In the genomic region with DNA sequence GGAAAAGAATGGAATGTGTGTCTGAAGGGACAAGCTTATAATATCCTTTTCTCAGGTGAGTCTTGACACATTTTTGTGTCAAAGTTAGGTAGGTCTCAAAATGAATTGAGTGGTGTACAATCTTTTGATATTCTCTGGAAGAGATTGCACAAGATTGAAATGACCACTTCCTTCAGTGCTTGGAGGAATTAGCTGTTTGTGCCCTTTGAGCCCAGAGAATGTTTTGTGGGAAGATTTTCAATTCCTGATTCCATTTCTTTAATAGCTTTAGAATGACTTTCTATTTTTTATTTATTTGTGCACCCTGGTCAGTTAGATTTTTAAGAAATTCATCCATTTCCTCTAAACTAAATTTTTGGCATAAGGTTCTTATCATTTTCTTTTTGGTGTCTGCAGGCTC, we compare ENCODE assay signal across 21 cellular contexts. TPM values are rescaled to one million over a fixed set of nuclear protein-coding genes. Genes with fewer than 3 reads are reported as not detected.
DNase-seq lines count a peak whose midpoint lies in the region; ATAC-seq and TF ChIP-seq lines count a peak whose summit lies in the region.
"Had no signal": no experiment of that assay in that cellular context is flagged by ENCODE, and none has a peak within 500 bp of the region (broad histone marks: within the 10 kb centered on the region; RNA-seq: fewer than 3 reads in every experiment).

No MANE protein-coding gene starts in this region.

- TF ChIP-seq POLR2A in ovary (IDR thresholded peaks at IDR 0.05): no peak

- H2AFZ ChIP-seq in fibroblast of lung (ENCODE audit: low read length): no peak overlapping the region

- H3K4me1 Mint-ChIP-seq in HFFc6 (ENCODE audit: low read depth) (no peaks in the 10 kb centered on the region), nephron progenitor cell (no peaks in the 10 kb centered on the region)
- H3K4me1 Mint-ChIP-seq: CD4-positive, CD25-positive, alpha-beta regulatory T cell had no signal

- H3K4me2 ChIP-seq in fibroblast of lung (ENCODE audit: extremely low read depth, insufficient read depth, low read length): no peak overlapping the region

- no peaks in the 10 kb centered on the region for H3K9me3 Mint-ChIP-seq in HFFc6
- peaks cover 7% of the 10 kb centered on the region for H3K9me3 Mint-ChIP-seq in nephron progenitor cell

- DNase-seq in AG09319 (ENCODE audit: extremely low read depth, low read depth) (peak; percentile 29), HFFc6 (peak; percentile 28), fibroblast of lung (ENCODE audit: low read depth in 2 of 2) (peak; percentile 12 to 21), nephron progenitor cell (no peak), NCI-H774 (lab: John Stamatoyannopoulos, UW) (no peak), ovary (no peak), GM10266 (ENCODE audit: extremely low spot score) (no peak)
- DNase-seq: CD4-positive, CD25-positive, alpha-beta regulatory T cell; DMS79; GDM1; H7; Kasumi-1; NCI-H1417 treated with DMSO at 0.1 percent for 48 hours; NCI-H2081; NCI-H524; NK-92 treated with Interleukin-12 subunit alpha and Interleukin-12 subunit beta, amount 100 ng/mL, for 24 hours; OCI-M1; RPMI8226; SW 1271 had no signal

- TF ChIP-seq CTCF in AG09319 (IDR thresholded peaks at IDR 0.05; ENCODE audit: low read depth, low read length): no peak
- no peak for TF ChIP-seq CTCF in HFFc6 (IDR thresholded peaks at IDR 0.05)
- no peak for TF ChIP-seq CTCF in fibroblast of lung (conservative IDR thresholded peaks at IDR 0.05 in 1 of 2, IDR thresholded peaks at IDR 0.05 in 1 of 2; ENCODE audit: low read depth in 1 of 2, low read length in 2 of 2)
- TF ChIP-seq CTCF in nephron progenitor cell (IDR thresholded peaks at IDR 0.05): no peak
- TF ChIP-seq CTCF in ovary (IDR thresholded peaks at IDR 0.05): no peak
- no peak for TF ChIP-seq CTCF in GM10266 (IDR thresholded peaks at IDR 0.05; ENCODE audit: control insufficient read depth, insufficient read depth, low read depth, missing control alignments)

- no peaks in the 10 kb centered on the region for H4K20me1 ChIP-seq in fibroblast of lung (ENCODE audit: control insufficient read depth, extremely low read depth, insufficient read depth, low read length)

- no peak for TF ChIP-seq EP300 in ovary (IDR thresholded peaks at IDR 0.05)

- H3K4me3 ChIP-seq in fibroblast of lung (replicated peaks in 1 of 4; ENCODE audit: control extremely low read depth in 1 of 4, insufficient read depth in 1 of 4, low read depth in 3 of 4, low read length in 4 of 4) (no peak overlapping the region), ovary (no peak overlapping the region)
- H3K4me3 ChIP-seq: SJSA1 had no signal

- no peaks in the 10 kb centered on the region for H3K9me3 ChIP-seq in fibroblast of lung (ENCODE audit: control insufficient read depth, insufficient read depth, low read depth, low read length)
- H3K9me3 ChIP-seq in ovary: no peaks in the 10 kb centered on the region
- H3K9me3 ChIP-seq: SJSA1 had no signal

- no peak for ATAC-seq in GM21825 (IDR thresholded peaks at IDR 0.05; ENCODE audit: unreplicated experiment)

- intact Hi-C loops in ovary (cut with DNase I): no loop called here

- H3K36me3 Mint-ChIP-seq in HFFc6 (ENCODE audit: low read depth): no peaks in the 10 kb centered on the region
- H3K36me3 Mint-ChIP-seq in nephron progenitor cell (ENCODE audit: low read depth): no peaks in the 10 kb centered on the region
- H3K36me3 Mint-ChIP-seq: CD4-positive, CD25-positive, alpha-beta regulatory T cell had no signal

- H3K27ac Mint-ChIP-seq in HFFc6: no peak overlapping the region
- H3K27ac Mint-ChIP-seq in nephron progenitor cell: peak overlapping the region; percentile 55
- H3K27ac Mint-ChIP-seq: CD4-positive, CD25-positive, alpha-beta regulatory T cell had no signal

- H3K27ac ChIP-seq in fibroblast of lung (ENCODE audit: insufficient read depth, low read length) (peak overlapping the region; percentile 50), ovary (no peak overlapping the region)
- H3K27ac ChIP-seq: SJSA1 had no signal

- H3K36me3 ChIP-seq in fibroblast of lung (ENCODE audit: control insufficient read depth, insufficient read depth, low read length): no peaks in the 10 kb centered on the region
- no peaks in the 10 kb centered on the region for H3K36me3 ChIP-seq in ovary
- H3K36me3 ChIP-seq: SJSA1 had no signal

- peaks cover 2% of the 10 kb centered on the region for H3K4me1 ChIP-seq in fibroblast of lung (ENCODE audit: control insufficient read depth, extremely low read depth, insufficient read depth, low read length)
- H3K4me1 ChIP-seq in ovary (ENCODE audit: insufficient read depth): no peaks in the 10 kb centered on the region

- no peak overlapping the region for H3K9ac ChIP-seq in fibroblast of lung (ENCODE audit: insufficient read depth, low read length)

- H3K4me3 Mint-ChIP-seq in HFFc6 (no peak overlapping the region), nephron progenitor cell (no peak overlapping the region)
- H3K4me3 Mint-ChIP-seq: CD4-positive, CD25-positive, alpha-beta regulatory T cell had no signal

- H3K27me3 Mint-ChIP-seq in HFFc6 (ENCODE audit: insufficient read depth): no peaks in the 10 kb centered on the region; the same call in none of the 2 replicates
- H3K27me3 Mint-ChIP-seq in nephron progenitor cell (ENCODE audit: low read depth, poor library complexity): no peaks in the 10 kb centered on the region

- H3K27me3 ChIP-seq in fibroblast of lung (ENCODE audit: control insufficient read depth, insufficient read depth, low read length): no peaks in the 10 kb centered on the region
- no peaks in the 10 kb centered on the region for H3K27me3 ChIP-seq in ovary

- no peaks in the 10 kb centered on the region for H3K79me2 ChIP-seq in fibroblast of lung (ENCODE audit: control insufficient read depth, insufficient read depth, low read length)

RNA-seq across cellular contexts. Expression of a gene that starts 1.6 kb away (rescaled TPM):
- not detected for total RNA-seq in HFFc6 (2021; fragmentation: NEBNext Ultra II Directional; extraction: Animal tissue kit (Norgen Biotek cat#: 25700))
- total RNA-seq in fibroblast of lung: under 0.01 TPM in 1 of 2 replicates, not detected in the other
- polyA plus RNA-seq in fibroblast of lung: 1.7 TPM in 1 of 2 replicates, not detected in the other
- 1.1 TPM in 1 of 2 replicates, not detected in the other for polyA plus RNA-seq in fibroblast of lung (2012)
- not detected in 2 replicates for polyA minus RNA-seq in fibroblast of lung (ENCODE audit: low replicate concordance)
- total RNA-seq in ovary: 1 to 10 TPM in 1 of 7 donors, under 1 TPM in 2, not detected in 4; 0.47 to 1.1 (median 0.57) TPM
- polyA plus RNA-seq in ovary: 1 to 10 TPM in 1 of 2 donors, under 1 TPM in 1; 0.59 to 5.1 TPM
- total RNA-seq: CD4-positive, CD25-positive, alpha-beta regulatory T cell; H7; SJSA1 had no signal
- polyA plus RNA-seq: CD4-positive, CD25-positive, alpha-beta regulatory T cell had no signal

RNA-seq across cellular contexts. Expression of a gene that starts 8.4 kb away (rescaled TPM):
- under 1 TPM in 1 of 6 experiments, not detected in 5; 0.55 TPM for total RNA-seq in HFFc6 (2021; fragmentation: NEBNext Ultra II Directional; extraction: Animal tissue kit (Norgen Biotek cat#: 25700))
- not detected in 2 replicates for total RNA-seq in fibroblast of lung
- not detected in 2 replicates for polyA plus RNA-seq in fibroblast of lung
- not detected in 2 replicates for polyA plus RNA-seq in fibroblast of lung (2012)
- not detected in 2 replicates for polyA minus RNA-seq in fibroblast of lung (ENCODE audit: low replicate concordance)
- not detected for total RNA-seq in ovary
- polyA plus RNA-seq in ovary: not detected
- total RNA-seq: CD4-positive, CD25-positive, alpha-beta regulatory T cell; H7; SJSA1 had no signal
- polyA plus RNA-seq: CD4-positive, CD25-positive, alpha-beta regulatory T cell had no signal

RNA-seq across cellular contexts. Expression of a gene that starts 35.4 kb away (rescaled TPM):
- total RNA-seq in HFFc6 (2021; fragmentation: NEBNext Ultra II Directional; extraction: Animal tissue kit (Norgen Biotek cat#: 25700)): not detected
- 0.26 and 0.50 TPM in 2 replicates for total RNA-seq in fibroblast of lung
- 0.27 TPM in 1 of 2 replicates, not detected in the other for polyA plus RNA-seq in fibroblast of lung
- polyA plus RNA-seq in fibroblast of lung (2012): 0.17 TPM in 1 of 2 replicates, not detected in the other
- not detected in 2 replicates for polyA minus RNA-seq in fibroblast of lung (ENCODE audit: low replicate concordance)
- 1 to 10 TPM in 2 of 7 donors, under 1 TPM in 3, not detected in 2; 0.15 to 1.6 (median 0.48) TPM for total RNA-seq in ovary
- polyA plus RNA-seq in ovary: 1 to 10 TPM in 1 of 2 donors, under 1 TPM in 1; 0.22 to 3.7 TPM
- total RNA-seq: CD4-positive, CD25-positive, alpha-beta regulatory T cell; H7; SJSA1 had no signal
- polyA plus RNA-seq: CD4-positive, CD25-positive, alpha-beta regulatory T cell had no signal

Comparison
In these comparisons a context has a peak if more than half of its experiments do, and no peak if none do; other contexts are left out.
1. DNase-seq: peak in AG09319 (single experiment), HFFc6 (single experiment) and fibroblast of lung (2 of 2); none in nephron progenitor cell (single experiment), NCI-H774 (single experiment), ovary (0 of 5) and GM10266 (single experiment).